In the genomic region with DNA sequence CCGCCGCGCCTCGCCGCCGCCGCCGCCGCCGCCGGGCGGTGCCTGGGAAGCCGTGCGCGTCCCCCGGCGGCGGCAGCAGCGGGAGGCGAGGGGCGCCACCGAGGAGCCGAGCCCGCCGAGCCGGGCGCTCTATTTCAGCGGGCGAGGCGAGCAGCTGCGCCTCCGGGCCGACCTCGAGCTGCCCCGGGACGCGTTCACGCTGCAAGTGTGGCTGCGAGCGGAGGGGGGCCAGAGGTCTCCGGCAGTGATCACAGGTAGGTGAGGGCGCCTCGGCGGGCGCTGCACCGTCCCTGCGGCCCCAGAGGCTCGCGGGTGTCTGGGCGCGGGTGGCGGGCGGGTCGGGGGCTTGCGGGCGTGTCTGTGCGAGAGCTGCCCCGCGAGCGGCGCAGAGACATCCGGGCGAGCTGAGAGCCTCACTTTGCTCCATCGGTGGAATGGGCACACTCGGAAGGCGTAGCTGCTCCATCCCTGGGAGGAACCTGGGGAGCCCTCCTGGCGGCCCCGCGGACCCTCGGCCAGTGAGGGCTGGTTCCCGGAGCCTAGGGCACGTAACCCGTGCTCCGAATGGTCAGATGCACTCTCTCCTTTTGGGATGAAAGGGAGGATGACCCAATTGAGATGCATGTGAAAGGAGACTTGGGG, we compare ENCODE assay signal across 10 cellular contexts. TPM values are rescaled to one million over a fixed set of nuclear protein-coding genes. Genes with fewer than 3 reads are reported as not detected.
DNase-seq lines count a peak whose midpoint lies in the region; ATAC-seq and TF ChIP-seq lines count a peak whose summit lies in the region.
"Had no signal": no experiment of that assay in that cellular context is flagged by ENCODE, and none has a peak within 500 bp of the region (broad histone marks: within the 10 kb centered on the region; RNA-seq: fewer than 3 reads in every experiment).

No MANE protein-coding gene starts in this region.

- H3K36me3 ChIP-seq in mucosa of stomach (ENCODE audit: control insufficient read depth, insufficient read depth, low read length) = no peaks in the 10 kb centered on the region

- H3K4me1 ChIP-seq in mucosa of stomach (ENCODE audit: control insufficient read depth, insufficient read depth, low read length) = peaks cover 5% of the 10 kb centered on the region

- peaks cover 13% of the 10 kb centered on the region for H3K4me1 Mint-ChIP-seq in activated T-cell treated with anti-CD3 and anti-CD28 coated beads, Interleukin-2, amount 50 U/mL, for 24 hours (ENCODE audit: low read depth)

- TF ChIP-seq CTCF in AG04449 (IDR thresholded peaks at IDR 0.05; ENCODE audit: insufficient read depth, low read length, missing control alignments) (no peak), epithelial cell of proximal tubule (conservative IDR thresholded peaks at IDR 0.05; ENCODE audit: low read depth, low read length) (no peak), GM10248 (IDR thresholded peaks at IDR 0.05; ENCODE audit: control extremely low read depth, extremely low read depth, low read depth, missing control alignments) (no peak)

- no peak overlapping the region for H3K4me3 Mint-ChIP-seq in activated T-cell treated with anti-CD3 and anti-CD28 coated beads, Interleukin-2, amount 50 U/mL, for 24 hours

- ATAC-seq in HG03439 (IDR thresholded peaks at IDR 0.05; ENCODE audit: unreplicated experiment) = no peak
- no peak for ATAC-seq in HG03457 (IDR thresholded peaks at IDR 0.05; ENCODE audit: unreplicated experiment)
- ATAC-seq: naive thymus-derived CD8-positive, alpha-beta T cell had no signal

- H3K27ac Mint-ChIP-seq in activated T-cell treated with anti-CD3 and anti-CD28 coated beads, Interleukin-2, amount 50 U/mL, for 24 hours = no peak overlapping the region
- H3K27ac Mint-ChIP-seq: IgD-negative memory B cell had no signal

- no peaks in the 10 kb centered on the region for H3K36me3 Mint-ChIP-seq in activated T-cell treated with anti-CD3 and anti-CD28 coated beads, Interleukin-2, amount 50 U/mL, for 24 hours (ENCODE audit: low read depth)
- H3K36me3 Mint-ChIP-seq: IgD-negative memory B cell had no signal

- peaks cover 50% of the 10 kb centered on the region for H3K27me3 ChIP-seq in mucosa of stomach (ENCODE audit: control insufficient read depth, insufficient read depth, low read length)

- POLR2A ChIA-PET in AG04449 (lab: Yijun Ruan, JAX) = interaction anchor here (0.9 to 1.4 kb wide), 4 partner anchors 210 to 557 kb away, joined by 3 to 7 read pairs (median 4); no protein-coding TSS in a partner anchor
- POLR2A ChIA-PET in GM10248 (lab: Yijun Ruan, JAX) = no interaction called here

- CTCF ChIA-PET in AG04449 (lab: Yijun Ruan, JAX) (interaction anchor here (0.6 to 6.0 kb wide), 6 partner anchors 10 to 562 kb away, joined by 3 to 63 read pairs (median 4); no protein-coding TSS in a partner anchor), GM10248 (lab: Yijun Ruan, JAX) (no interaction called here)

- H3K9ac ChIP-seq in mucosa of stomach (ENCODE audit: low read length) = peak overlapping the region; percentile 71

- H3K9me3 ChIP-seq in mucosa of stomach (ENCODE audit: control insufficient read depth, low read length) = no peaks in the 10 kb centered on the region

- H3K9me3 Mint-ChIP-seq in activated T-cell treated with anti-CD3 and anti-CD28 coated beads, Interleukin-2, amount 50 U/mL, for 24 hours = no peaks in the 10 kb centered on the region

- no peak for DNase-seq in AG04449 (ENCODE audit: low read depth, low spot score)
- peak; percentile 58 for DNase-seq in HuH-7.5 (ENCODE audit: low spot score)
- no peak for DNase-seq in epithelial cell of proximal tubule (ENCODE audit: low read depth)
- DNase-seq in activated T-cell treated with anti-CD3 and anti-CD28 coated beads, Interleukin-2, amount 50 U/mL, for 24 hours = no peak
- DNase-seq in GM10248 (ENCODE audit: extremely low spot score) = no peak
- DNase-seq: naive thymus-derived CD8-positive, alpha-beta T cell had no signal

- H3K4me3 ChIP-seq in AG04449 (ENCODE audit: low read depth, low read length) = peak overlapping the region; percentile 87
- peak overlapping the region; percentile 65 for H3K4me3 ChIP-seq in epithelial cell of proximal tubule (ENCODE audit: low read depth, low read length)
- H3K4me3 ChIP-seq in mucosa of stomach (ENCODE audit: low read length) = peak overlapping the region; percentile 18

- peaks cover 85% of the 10 kb centered on the region for H3K27me3 Mint-ChIP-seq in activated T-cell treated with anti-CD3 and anti-CD28 coated beads, Interleukin-2, amount 50 U/mL, for 24 hours

RNA-seq across cellular contexts. Expression of gene PAPPA, which starts 0.9 kb away (rescaled TPM):
- total RNA-seq in epithelial cell of proximal tubule = 2.5 TPM in 2 replicates
- total RNA-seq: naive thymus-derived CD8-positive, alpha-beta T cell had no signal

Comparison
In these comparisons a context has a peak if more than half of its experiments do, and no peak if none do; other contexts are left out.
1. H3K4me3 ChIP-seq: peak in every context shown above with its lines; median percentile 87 in AG04449; 65 in epithelial cell of proximal tubule; 18 in mucosa of stomach.